24 cellular contexts compared by ENCODE assay signal in the genomic region with DNA sequence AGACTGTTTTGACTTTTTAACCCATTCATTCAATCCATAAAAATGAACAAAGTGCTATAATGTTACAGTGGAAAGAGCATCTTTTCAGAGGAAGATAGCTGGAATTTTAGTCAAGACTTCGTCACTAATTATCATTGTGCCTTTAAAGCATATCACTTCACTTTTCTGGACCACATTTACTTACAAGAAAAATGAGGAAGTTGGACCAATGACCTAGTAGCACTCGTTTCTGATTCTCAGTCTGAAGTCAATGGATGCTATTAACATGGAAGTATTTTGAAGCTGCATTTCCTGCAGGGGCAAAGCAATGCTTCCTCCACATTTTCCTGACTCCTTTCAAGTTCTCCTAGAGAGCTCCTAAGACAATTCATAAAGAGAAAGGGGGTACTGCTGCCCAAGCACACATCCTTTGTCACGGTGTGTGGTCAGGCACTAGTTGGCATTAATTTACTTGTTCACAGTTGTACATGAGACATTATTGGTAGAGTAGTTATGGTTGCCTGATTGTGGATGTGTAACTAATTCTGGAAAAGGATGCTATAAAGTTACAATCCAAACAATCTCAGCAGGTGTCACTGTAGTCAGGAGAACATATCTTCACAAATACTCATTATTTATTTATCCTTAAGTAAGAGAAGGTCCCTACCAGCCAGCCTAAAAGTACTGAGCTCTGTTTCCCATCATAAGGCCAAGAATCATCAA.
A peak's percentile ranks its signal among the peaks of the same experiment; 100 is the strongest.
DNase-seq lines count a peak whose midpoint lies in the region; ATAC-seq, FAIRE-seq and TF ChIP-seq lines count a peak whose summit lies in the region.
"Had no signal": no experiment of that assay in that cellular context is flagged by ENCODE, and none has a peak within 500 bp of the region (broad histone marks: within the 10 kb centered on the region; RNA-seq: fewer than 3 reads in every experiment).

No MANE protein-coding gene starts in this region.

- ATAC-seq in GM21423 (IDR thresholded peaks at IDR 0.05; ENCODE audit: unreplicated experiment) (no peak), left ventricle myocardium superior (no peak)
- ATAC-seq: left cardiac atrium had no signal

- FAIRE-seq in GM12891 (lab: Jason Lieb, UNC): no peak

- no peak for TF ChIP-seq POLR2A in GM12891 (IDR thresholded peaks at IDR 0.05; ENCODE audit: low read depth, low read length)

- intact Hi-C loops in left ventricle myocardium superior (cut with micrococcal nuclease): no loop called here

- no peak overlapping the region for H3K4me3 ChIP-seq in epithelial cell of proximal tubule (ENCODE audit: low read depth, low read length)
- H3K4me3 ChIP-seq: esophagus muscularis mucosa, HAP-1, PC-9, sigmoid colon, SJCRH30, tibial artery had no signal

- TF ChIP-seq CTCF in epithelial cell of proximal tubule (conservative IDR thresholded peaks at IDR 0.05; ENCODE audit: low read depth, low read length): peak; percentile 3

- DNase-seq in GM12891 (ENCODE audit: insufficient read length, low spot score) (no peak), MV-4-11 (lab: John Stamatoyannopoulos, UW) (peak; percentile 63), NCI-H748 (lab: John Stamatoyannopoulos, UW; ENCODE audit: unreplicated experiment) (peak; percentile 79), epithelial cell of proximal tubule (ENCODE audit: low read depth) (no peak), left ventricle myocardium superior (no peak)
- no peak for DNase-seq in effector CD4-positive, alpha-beta T cell
- DNase-seq: activated CD8-positive, alpha-beta memory T cell treated with anti-CD3 and anti-CD28 coated beads for 24 hours; activated naive CD4-positive, alpha-beta T cell treated with anti-CD3 and anti-CD28 coated beads, Interleukin-2, amount 50 U/mL, for 16 hours; activated T-cell treated with anti-CD3 and anti-CD28 coated beads, Interleukin-2, amount 50 U/mL, for 48 hours; cerebellar nuclear complex; effector CD8-positive, alpha-beta T cell; IMR-90; left cardiac atrium; NCI-H1048; NCI-H446 treated with DMSO at 0.1 percent for 48 hours; PC-9; sigmoid colon; stimulated activated naive CD4-positive, alpha-beta T cell treated with Interleukin-2 at 50 U/mL for 16 hours; T-helper 2 cell; tibial artery had no signal

TF ChIP-seq in GM12891, 5 proteins besides CTCF, POLR2A, EP300 and RAD21:
- TF ChIP-seq PAX5 (IDR thresholded peaks at IDR 0.05; ENCODE audit: insufficient read depth, low read length, severe bottlenecking) (no peak), POLR2AphosphoS5 (IDR thresholded peaks at IDR 0.05; ENCODE audit: low read depth, low read length) (no peak), SPI1 (IDR thresholded peaks at IDR 0.05; ENCODE audit: low read depth, low read length) (peak; percentile 70), TAF1 (IDR thresholded peaks at IDR 0.05; ENCODE audit: low read depth, low read length) (no peak)

Comparison
In these comparisons a context has a peak if more than half of its experiments do, and no peak if none do; other contexts are left out.
1. DNase-seq: peak in MV-4-11 (single experiment) and NCI-H748 (single experiment); none in GM12891 (single experiment), epithelial cell of proximal tubule (single experiment), left ventricle myocardium superior (single experiment) and effector CD4-positive, alpha-beta T cell (single experiment).